ENCODE assay signal across 9 cellular contexts in the genomic region with DNA sequence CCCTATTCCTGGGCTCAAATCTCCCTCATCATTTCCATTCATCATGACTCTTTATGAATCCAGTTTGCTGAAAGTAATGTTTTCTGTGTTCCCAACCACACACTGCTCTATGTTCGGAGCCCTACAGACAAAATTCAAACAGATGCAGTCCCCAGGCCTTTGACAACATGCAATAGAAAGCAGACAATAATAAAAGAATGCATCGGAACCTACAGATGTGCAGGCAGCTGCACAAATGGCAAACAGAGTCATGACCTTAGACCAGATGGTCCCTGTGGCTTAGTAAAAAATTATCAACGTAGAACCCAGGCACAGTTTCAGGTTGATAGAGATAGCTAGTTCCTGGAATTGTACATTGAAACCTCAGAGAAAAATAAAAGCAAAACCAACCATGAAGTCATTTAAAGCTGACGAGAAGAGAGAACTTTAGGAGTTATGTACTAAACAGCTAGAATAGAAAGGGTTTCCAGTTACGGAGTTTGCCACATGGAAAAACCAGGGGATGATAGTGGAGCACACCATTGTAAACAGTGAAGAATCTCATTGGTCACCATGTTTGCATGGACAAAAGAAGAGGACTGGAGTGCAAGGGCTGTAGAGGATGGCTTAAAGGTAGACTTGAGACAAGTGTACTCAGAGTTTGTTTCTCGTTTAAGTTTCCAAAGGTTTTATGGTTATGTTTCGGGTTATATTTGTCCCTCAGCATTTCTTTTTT. TPM values are rescaled to one million over a fixed set of nuclear protein-coding genes. Genes with fewer than 3 reads are reported as not detected.
DNase-seq lines count a peak whose midpoint lies in the region; ATAC-seq and TF ChIP-seq lines count a peak whose summit lies in the region.
"Had no signal": no experiment of that assay in that cellular context is flagged by ENCODE, and none has a peak within 500 bp of the region (broad histone marks: within the 10 kb centered on the region; RNA-seq: fewer than 3 reads in every experiment).

No MANE protein-coding gene starts in this region.

- intact Hi-C loops in activated T-helper 1 cell treated with anti-CD3 and anti-CD28 coated beads, Interleukin-12 subunit alpha, Interleukin-12 subunit beta, Interleukin-2, Interleukin-4 antibody, amounts not matched to agents 30 ng/mL and 10 ng/mL and 1 ng/mL, durations not matched to agents 14 hours and 24 hours and 36 hours (cut with micrococcal nuclease) = loop anchor here (1.0 to 5.0 kb wide), 19 partner anchors 34 to 1978 kb away; partner anchors contain the start of genes ACVR1C, CCDC148, ERMN and MARCHF7

- peaks cover 0 to 14% of the 10 kb centered on the region in 2 donors for H3K4me1 ChIP-seq in right atrium auricular region

- TF ChIP-seq CTCF in glutamatergic neuron (IDR thresholded peaks at IDR 0.05; ENCODE audit: partially characterized antibody, unreplicated experiment) (no peak), right atrium auricular region (IDR thresholded peaks at IDR 0.05) (no peak)

- peak; percentile 73 for ATAC-seq in GM18498 (IDR thresholded peaks at IDR 0.05; ENCODE audit: unreplicated experiment)
- peak; percentile 85 for ATAC-seq in GM19467 (IDR thresholded peaks at IDR 0.05; ENCODE audit: unreplicated experiment)
- peak; percentile 78 for ATAC-seq in HG03135 (IDR thresholded peaks at IDR 0.05; ENCODE audit: unreplicated experiment)

- no peak overlapping the region for H3K4me3 ChIP-seq in right atrium auricular region

- peak overlapping the region; percentile 97 for H3K27ac Mint-ChIP-seq in activated T-helper 1 cell treated with anti-CD3 and anti-CD28 coated beads, Interleukin-12 subunit alpha, Interleukin-12 subunit beta, Interleukin-2, Interleukin-4 antibody, amounts not matched to agents 30 ng/mL and 10 ng/mL and 1 ng/mL, durations not matched to agents 14 hours and 24 hours and 36 hours
- no peak overlapping the region for H3K27ac Mint-ChIP-seq in glutamatergic neuron (ENCODE audit: unreplicated experiment)

- H3K27me3 Mint-ChIP-seq in activated T-helper 1 cell treated with anti-CD3 and anti-CD28 coated beads, Interleukin-12 subunit alpha, Interleukin-12 subunit beta, Interleukin-2, Interleukin-4 antibody, amounts not matched to agents 30 ng/mL and 10 ng/mL and 1 ng/mL, durations not matched to agents 14 hours and 24 hours and 36 hours (ENCODE audit: insufficient read depth) = no peaks in the 10 kb centered on the region
- H3K27me3 Mint-ChIP-seq in glutamatergic neuron (ENCODE audit: unreplicated experiment) = peaks cover 2% of the 10 kb centered on the region

- H3K27ac ChIP-seq in right atrium auricular region = no peak overlapping the region

- DNase-seq in activated T-helper 1 cell treated with anti-CD3 and anti-CD28 coated beads, Interleukin-12 subunit alpha, Interleukin-12 subunit beta, Interleukin-2, Interleukin-4 antibody, amounts not matched to agents 30 ng/mL and 10 ng/mL and 1 ng/mL, durations not matched to agents 14 hours and 24 hours and 36 hours (ENCODE audit: low spot score) = peak; percentile 34
- DNase-seq in glutamatergic neuron = no peak
- DNase-seq in right atrium auricular region (ENCODE audit: low spot score) = no peak
- DNase-seq in T1000 (lab: John Stamatoyannopoulos, UW) = no peak
- DNase-seq in NCI-H82 treated with DMSO at 0.1 percent for 48 hours (lab: John Stamatoyannopoulos, UW; ENCODE audit: unreplicated experiment) = no peak
- DNase-seq: kidney had no signal

- H3K36me3 Mint-ChIP-seq in activated T-helper 1 cell treated with anti-CD3 and anti-CD28 coated beads, Interleukin-12 subunit alpha, Interleukin-12 subunit beta, Interleukin-2, Interleukin-4 antibody, amounts not matched to agents 30 ng/mL and 10 ng/mL and 1 ng/mL, durations not matched to agents 14 hours and 24 hours and 36 hours (ENCODE audit: low read depth) = peaks cover 6% of the 10 kb centered on the region
- H3K36me3 Mint-ChIP-seq in glutamatergic neuron (ENCODE audit: unreplicated experiment) = no peaks in the 10 kb centered on the region

- H3K9me3 Mint-ChIP-seq in activated T-helper 1 cell treated with anti-CD3 and anti-CD28 coated beads, Interleukin-12 subunit alpha, Interleukin-12 subunit beta, Interleukin-2, Interleukin-4 antibody, amounts not matched to agents 30 ng/mL and 10 ng/mL and 1 ng/mL, durations not matched to agents 14 hours and 24 hours and 36 hours = no peaks in the 10 kb centered on the region
- peaks cover 2% of the 10 kb centered on the region for H3K9me3 Mint-ChIP-seq in glutamatergic neuron (ENCODE audit: unreplicated experiment)

- H3K4me1 Mint-ChIP-seq in activated T-helper 1 cell treated with anti-CD3 and anti-CD28 coated beads, Interleukin-12 subunit alpha, Interleukin-12 subunit beta, Interleukin-2, Interleukin-4 antibody, amounts not matched to agents 30 ng/mL and 10 ng/mL and 1 ng/mL, durations not matched to agents 14 hours and 24 hours and 36 hours (ENCODE audit: low read depth) = peaks cover 77% of the 10 kb centered on the region
- peaks cover 6% of the 10 kb centered on the region for H3K4me1 Mint-ChIP-seq in glutamatergic neuron (ENCODE audit: low read depth, unreplicated experiment)

- H3K36me3 ChIP-seq in right atrium auricular region = no peaks in the 10 kb centered on the region

- H3K9me3 ChIP-seq in right atrium auricular region = no peaks in the 10 kb centered on the region

- no peaks in the 10 kb centered on the region for H3K27me3 ChIP-seq in right atrium auricular region

- H3K4me3 Mint-ChIP-seq in activated T-helper 1 cell treated with anti-CD3 and anti-CD28 coated beads, Interleukin-12 subunit alpha, Interleukin-12 subunit beta, Interleukin-2, Interleukin-4 antibody, amounts not matched to agents 30 ng/mL and 10 ng/mL and 1 ng/mL, durations not matched to agents 14 hours and 24 hours and 36 hours = peak overlapping the region; percentile 82
- H3K4me3 Mint-ChIP-seq in glutamatergic neuron (ENCODE audit: unreplicated experiment) = no peak overlapping the region

RNA-seq across cellular contexts. Expression of gene ACVR1, which starts 23.2 kb away (rescaled TPM):
- 44.0 and 46.5 TPM in 2 replicates for total RNA-seq in activated T-helper 1 cell treated with anti-CD3 and anti-CD28 coated beads, Interleukin-12 subunit alpha, Interleukin-12 subunit beta, Interleukin-2, Interleukin-4 antibody, amounts not matched to agents 30 ng/mL and 10 ng/mL and 1 ng/mL, durations not matched to agents 14 hours and 24 hours and 36 hours
- total RNA-seq in glutamatergic neuron (ENCODE audit: unreplicated experiment) (36.3 TPM), right atrium auricular region (10 to 100 TPM; 34.5 to 36.8 TPM)
